8 cellular contexts compared by ENCODE assay signal in genomic region chr19:52397310-52398090, GRCh38. TPM values are rescaled to one million over a fixed set of nuclear protein-coding genes. Genes with fewer than 3 reads are reported as not detected.
A peak's percentile ranks its signal among the peaks of the same experiment; 100 is the strongest.
DNase-seq lines count a peak whose midpoint lies in the region; ATAC-seq and TF ChIP-seq lines count a peak whose summit lies in the region.

TSS of gene ZNF528 (plus strand) at chr19:52397849. CDS start at chr19:52402014, 4,165 bp downstream.

- H3K36me3 ChIP-seq in endodermal cell (ENCODE audit: control insufficient read depth, insufficient read depth, low read length): no peaks in the 10 kb centered on the region

- TF ChIP-seq CTCF in endodermal cell (conservative IDR thresholded peaks at IDR 0.05): no peak

- peaks cover 47% of the 10 kb centered on the region for H3K36me3 Mint-ChIP-seq in endodermal cell (ENCODE audit: low read depth)

- no peaks in the 10 kb centered on the region for H3K27me3 Mint-ChIP-seq in endodermal cell (ENCODE audit: insufficient read depth)

- H3K27ac ChIP-seq in endodermal cell (ENCODE audit: low read depth, low read length): no peak within 1 kb of the TSS

- peaks cover 28% of the 10 kb centered on the region for H3K9me3 ChIP-seq in endodermal cell (ENCODE audit: control insufficient read depth, low read length)

- DNase-seq in GM04503 (ENCODE audit: low read depth): peak; percentile 63
- DNase-seq in NCI-H82 (lab: John Stamatoyannopoulos, UW): peak; percentile 94
- peak; percentile 98 for DNase-seq in activated CD8-positive, alpha-beta memory T cell treated with anti-CD3 and anti-CD28 coated beads, Interleukin-2, amount 50 U/mL, for 48 hours
- peak; percentile 96 for DNase-seq in endodermal cell
- peak; percentile 99 for DNase-seq in mesenteric fat pad (ENCODE audit: low spot score)
- DNase-seq in stimulated activated CD8-positive, alpha-beta memory T cell treated with anti-CD3 and anti-CD28 coated beads, Interleukin-15, amount 100 ng/mL, for 1 hour (ENCODE audit: low read depth): peak; percentile 92

- peak within 1 kb of the TSS; percentile 91 for H3K4me3 Mint-ChIP-seq in endodermal cell

- no peaks in the 10 kb centered on the region for H3K9me3 Mint-ChIP-seq in endodermal cell

- no peaks in the 10 kb centered on the region for H3K27me3 ChIP-seq in endodermal cell (ENCODE audit: control insufficient read depth, insufficient read depth, low read length, poor library complexity, severe bottlenecking)

- H3K4me1 Mint-ChIP-seq in endodermal cell: peaks cover 8% of the 10 kb centered on the region

- WGBS in endodermal cell (ENCODE audit: insufficient coverage in 1 of 2, insufficient read length in 1 of 2), 2 experiments: 81% methylated on average over 36 to 37 of the region's 37 CpGs

- H3K27ac Mint-ChIP-seq in endodermal cell: peak within 1 kb of the TSS; percentile 96

- no peaks in the 10 kb centered on the region for H3K4me1 ChIP-seq in endodermal cell (ENCODE audit: control insufficient read depth, insufficient read depth, low read length)

- H3K9ac ChIP-seq in endodermal cell (ENCODE audit: extremely low read depth, low read length, poor library complexity, severe bottlenecking): peak within 1 kb of the TSS; percentile 25

- peak within 1 kb of the TSS; percentile 62 for H3K4me3 ChIP-seq in endodermal cell (ENCODE audit: low read length)

- ATAC-seq in HG03045 (IDR thresholded peaks at IDR 0.05; ENCODE audit: unreplicated experiment) (peak; percentile 85), GM19467 (IDR thresholded peaks at IDR 0.05; ENCODE audit: unreplicated experiment) (no peak)

RNA-seq across cellular contexts. Expression of gene ZNF528, which starts in this region (rescaled TPM):
- total RNA-seq in endodermal cell (10 to 100 TPM in 1 of 2 donors, 1 to 10 TPM in 1; 2.9 to 39.1 TPM), mesenteric fat pad (11.0 TPM)
- polyA plus RNA-seq in endodermal cell (2013, experiment 1 of 2): 1.9 TPM
- polyA plus RNA-seq in endodermal cell (2013, experiment 2 of 2): 1.1 TPM
